In the genomic region with DNA sequence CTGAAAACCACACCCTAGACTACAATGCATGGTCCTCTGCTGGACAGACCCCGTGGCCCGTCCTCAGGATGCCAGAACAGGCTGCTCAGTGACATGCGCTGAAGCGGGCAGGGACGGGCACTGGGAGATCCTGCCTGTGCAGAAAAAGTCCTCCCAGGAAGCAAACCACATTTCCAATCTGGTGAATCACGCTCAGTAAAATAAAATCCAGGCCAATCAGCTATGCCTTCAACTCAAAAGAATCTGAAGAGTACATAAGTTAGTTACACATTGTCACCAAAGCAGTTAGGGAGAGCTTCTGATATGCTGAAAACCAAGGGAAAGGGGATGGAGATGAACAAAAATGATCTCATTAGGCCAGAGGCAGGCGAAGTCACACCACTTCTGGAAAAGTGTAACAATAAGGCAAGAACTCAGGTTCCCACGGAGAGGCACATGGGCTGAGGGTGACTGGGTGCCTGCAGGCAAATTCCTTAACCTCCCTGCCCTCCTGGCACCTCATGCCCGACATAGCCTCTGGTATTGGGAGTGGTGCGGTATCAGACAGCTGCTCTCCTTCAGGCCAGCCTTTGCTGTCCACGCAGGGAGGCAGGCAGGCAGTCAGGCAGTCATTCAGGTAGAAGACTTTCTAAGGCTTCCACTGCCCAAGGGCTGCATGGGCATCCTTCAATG, we compare ENCODE assay signal across 15 cellular contexts.
DNase-seq lines count a peak whose midpoint lies in the region; FAIRE-seq and TF ChIP-seq lines count a peak whose summit lies in the region.
"Had no signal": no experiment of that assay in that cellular context is flagged by ENCODE, and none has a peak within 500 bp of the region (broad histone marks: within the 10 kb centered on the region; RNA-seq: fewer than 3 reads in every experiment).

No MANE protein-coding gene starts in this region.

- peak overlapping the region; percentile 39 for H3K9ac ChIP-seq in astrocyte (ENCODE audit: low read length)

- no peaks in the 10 kb centered on the region for H3K9me3 ChIP-seq in astrocyte (ENCODE audit: insufficient read depth, low read depth, low read length)
- H3K9me3 ChIP-seq: gastroesophageal sphincter, tibial nerve had no signal

- no peaks in the 10 kb centered on the region for H3K9me3 Mint-ChIP-seq in astrocyte (ENCODE audit: unreplicated experiment)
- H3K9me3 Mint-ChIP-seq: activated naive CD8-positive, alpha-beta T cell treated with anti-CD3 and anti-CD28 coated beads for 36 hours; dendritic cell treated with granulocyte-macrophage colony-stimulating factor and Interleukin-4, amounts not matched to agents 40 ng/mL and 50 ng/mL, for 4 days; natural killer cell had no signal

- peak; percentile 73 for FAIRE-seq in astrocyte (lab: Jason Lieb, UNC)
- FAIRE-seq: GM19239, kidney had no signal

- TF ChIP-seq CTCF in astrocyte (IDR thresholded peaks at IDR 0.05; ENCODE audit: insufficient read depth, low read depth, low read length): no peak

- peaks cover 40% of the 10 kb centered on the region for H3K4me1 Mint-ChIP-seq in astrocyte (ENCODE audit: low read depth, unreplicated experiment)
- H3K4me1 Mint-ChIP-seq: activated naive CD8-positive, alpha-beta T cell treated with anti-CD3 and anti-CD28 coated beads for 36 hours; natural killer cell had no signal

- DNase-seq in A172 (ENCODE audit: low spot score): peak; percentile 44
- DNase-seq in H4 (ENCODE audit: low spot score): peak; percentile 5
- peak; percentile 79 for DNase-seq in astrocyte (ENCODE audit: low read depth)
- peak; percentile 98 for DNase-seq in kidney tubule cell (ENCODE audit: low spot score)
- no peak for DNase-seq in NK-92 treated with Interleukin-12 subunit alpha and Interleukin-12 subunit beta, amount 100 ng/mL, for 24 hours (lab: John Stamatoyannopoulos, UW)
- no peak for DNase-seq in NCI-H446 treated with DMSO at 0.1 percent for 48 hours (lab: John Stamatoyannopoulos, UW)
- DNase-seq in GDM1 (lab: John Stamatoyannopoulos, UW): no peak
- no peak for DNase-seq in activated naive CD4-positive, alpha-beta T cell treated with anti-CD3 and anti-CD28 coated beads, Interleukin-2, amount 50 U/mL, for 16 hours
- DNase-seq: activated naive CD8-positive, alpha-beta T cell treated with anti-CD3 and anti-CD28 coated beads for 36 hours; natural killer cell had no signal

- no peaks in the 10 kb centered on the region for H3K27me3 Mint-ChIP-seq in astrocyte (ENCODE audit: low read depth, unreplicated experiment)
- H3K27me3 Mint-ChIP-seq: activated naive CD8-positive, alpha-beta T cell treated with anti-CD3 and anti-CD28 coated beads for 36 hours; dendritic cell treated with granulocyte-macrophage colony-stimulating factor and Interleukin-4, amounts not matched to agents 40 ng/mL and 50 ng/mL, for 4 days had no signal

- H3K4me3 Mint-ChIP-seq in astrocyte (ENCODE audit: unreplicated experiment): peak overlapping the region; percentile 10
- H3K4me3 Mint-ChIP-seq: activated naive CD8-positive, alpha-beta T cell treated with anti-CD3 and anti-CD28 coated beads for 36 hours; dendritic cell treated with granulocyte-macrophage colony-stimulating factor and Interleukin-4, amounts not matched to agents 40 ng/mL and 50 ng/mL, for 4 days; natural killer cell had no signal

- no peak overlapping the region for H2AFZ ChIP-seq in astrocyte (ENCODE audit: low read depth, low read length)

- H3K4me2 ChIP-seq in astrocyte (ENCODE audit: low read length): peak overlapping the region; percentile 46

- peaks cover 45% of the 10 kb centered on the region for H3K4me1 ChIP-seq in astrocyte (ENCODE audit: insufficient read depth, low read length)

- peaks cover 23% of the 10 kb centered on the region for H3K36me3 ChIP-seq in astrocyte (ENCODE audit: insufficient read depth, low read length)
- H3K36me3 ChIP-seq: tibial nerve had no signal

- H3K79me2 ChIP-seq in astrocyte (ENCODE audit: insufficient read depth, low read length): peaks cover 99% of the 10 kb centered on the region

- peak overlapping the region; percentile 60 for H3K27ac Mint-ChIP-seq in astrocyte (ENCODE audit: unreplicated experiment)
- H3K27ac Mint-ChIP-seq: activated naive CD8-positive, alpha-beta T cell treated with anti-CD3 and anti-CD28 coated beads for 36 hours; dendritic cell treated with granulocyte-macrophage colony-stimulating factor and Interleukin-4, amounts not matched to agents 40 ng/mL and 50 ng/mL, for 4 days; natural killer cell had no signal

- H4K20me1 ChIP-seq in astrocyte (ENCODE audit: insufficient read depth, low read length): peaks cover 82% of the 10 kb centered on the region

- H3K27ac ChIP-seq in astrocyte (ENCODE audit: low read depth, low read length): peak overlapping the region; percentile 72
- H3K27ac ChIP-seq: gastroesophageal sphincter, tibial nerve had no signal

- no peak overlapping the region for H3K4me3 ChIP-seq in astrocyte (ENCODE audit: insufficient read depth, low read depth, low read length)
- H3K4me3 ChIP-seq: gastroesophageal sphincter, tibial nerve had no signal

- H3K27me3 ChIP-seq in astrocyte (ENCODE audit: insufficient read depth, low read length): no peaks in the 10 kb centered on the region
- H3K27me3 ChIP-seq: gastroesophageal sphincter, tibial nerve had no signal

- peaks cover 16% of the 10 kb centered on the region for H3K36me3 Mint-ChIP-seq in astrocyte (ENCODE audit: low read depth, unreplicated experiment)
- H3K36me3 Mint-ChIP-seq: activated naive CD8-positive, alpha-beta T cell treated with anti-CD3 and anti-CD28 coated beads for 36 hours; natural killer cell had no signal

Comparison
In these comparisons a context has a peak if more than half of its experiments do, and no peak if none do; other contexts are left out.
1. DNase-seq: peak in A172 (single experiment), H4 (single experiment), astrocyte (single experiment) and kidney tubule cell (single experiment); none in NK-92 treated with Interleukin-12 subunit alpha and Interleukin-12 subunit beta, amount 100 ng/mL, for 24 hours (single experiment), NCI-H446 treated with DMSO at 0.1 percent for 48 hours (single experiment), GDM1 (single experiment) and activated naive CD4-positive, alpha-beta T cell treated with anti-CD3 and anti-CD28 coated beads, Interleukin-2, amount 50 U/mL, for 16 hours (single experiment).